Comparison of ENCODE assay signal across 1 cellular context in the genomic region with DNA sequence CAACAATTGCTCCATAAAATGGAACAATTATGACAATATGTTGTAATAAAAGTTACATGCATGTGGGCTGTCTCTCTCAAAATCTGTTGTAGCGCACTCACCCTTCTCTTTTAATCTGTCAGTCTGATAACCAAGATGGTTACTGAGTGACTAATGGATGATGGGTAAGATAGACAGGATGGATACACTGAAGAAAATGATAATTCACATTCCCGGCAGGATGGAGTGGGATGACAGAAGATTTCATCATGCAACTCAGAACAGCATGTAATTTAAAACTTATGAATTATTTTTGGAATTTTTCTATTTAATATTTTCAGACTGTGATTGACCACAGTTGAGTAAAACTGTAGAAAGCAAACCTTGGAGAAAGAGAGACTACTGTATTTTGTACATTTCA.
A peak's percentile ranks its signal among the peaks of the same experiment; 100 is the strongest.
TF ChIP-seq lines count a peak whose summit lies in the region.

No MANE protein-coding gene starts in this region.

TF ChIP-seq in K562, 482 proteins besides CTCF, POLR2A, EP300 and RAD21:
- no peak for TF ChIP-seq HCFC1 (IDR thresholded peaks at IDR 0.05; ENCODE audit: low read depth, low read length)
- TF ChIP-seq ZMIZ1 (IDR thresholded peaks at IDR 0.05; ENCODE audit: low read depth in 2 of 2, low read length in 2 of 2): no peak
- TF ChIP-seq BRF1 (IDR thresholded peaks at IDR 0.05; ENCODE audit: borderline replicate concordance, extremely low read depth, insufficient read length): no peak
- TF ChIP-seq FOXA3 (CRISPR knock-in tag; conservative IDR thresholded peaks at IDR 0.05 in 1 of 2, IDR thresholded peaks at IDR 0.05 in 1 of 2): no peak
- no peak for TF ChIP-seq ZNF133 (CRISPR knock-in tag; IDR thresholded peaks at IDR 0.05)
- no peak for TF ChIP-seq KLF16 (IDR thresholded peaks at IDR 0.05)
- no peak for TF ChIP-seq CEBPG (CRISPR knock-in tag; IDR thresholded peaks at IDR 0.05)
- TF ChIP-seq CEBPG (tag; conservative IDR thresholded peaks at IDR 0.05 in 1 of 2, IDR thresholded peaks at IDR 0.05 in 1 of 2): peak in 1 of 2 experiments; percentile 60; a peak in 2 of 4 replicates
- TF ChIP-seq TSC22D4 (tag; IDR thresholded peaks at IDR 0.05): no peak
- TF ChIP-seq ZNF696 (CRISPR knock-in tag; conservative IDR thresholded peaks at IDR 0.05): no peak
- TF ChIP-seq GABPB1 (CRISPR knock-in tag; IDR thresholded peaks at IDR 0.05): no peak
- no peak for TF ChIP-seq THAP12 (CRISPR knock-in tag; IDR thresholded peaks at IDR 0.05)
- 0 out of 2 replicates have a peak, but pooled peaks have one; percentile 27 for TF ChIP-seq FOSL1 (tag; conservative IDR thresholded peaks at IDR 0.05)
TF ChIP-seq in K562: peak in this region for 2.
